Comparison of ENCODE assay signal across 21 cellular contexts in the genomic region with DNA sequence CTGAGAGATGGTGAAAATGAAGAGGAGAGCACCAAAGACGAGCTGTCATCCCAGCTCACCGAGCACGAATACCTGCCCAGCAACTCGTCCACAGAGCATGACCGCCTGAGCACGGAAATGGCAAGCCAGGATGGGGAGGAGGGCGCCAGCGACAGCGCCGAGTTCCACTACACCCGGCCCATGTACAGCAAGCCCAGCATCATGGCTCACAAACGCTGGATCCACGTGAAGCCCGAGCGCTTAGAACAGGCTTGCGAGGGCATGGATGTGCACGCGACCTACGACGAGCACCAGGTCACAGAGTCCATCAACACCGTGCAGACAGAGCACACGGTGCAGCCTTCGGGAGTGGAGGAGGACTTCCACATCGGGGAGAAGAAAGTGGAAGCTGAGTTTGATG. TPM values are rescaled to one million over a fixed set of nuclear protein-coding genes. Genes with fewer than 3 reads are reported as not detected.
A peak's percentile ranks its signal among the peaks of the same experiment; 100 is the strongest.
DNase-seq lines count a peak whose midpoint lies in the region; ATAC-seq and TF ChIP-seq lines count a peak whose summit lies in the region.
"Had no signal": no experiment of that assay in that cellular context is flagged by ENCODE, and none has a peak within 500 bp of the region (broad histone marks: within the 10 kb centered on the region; RNA-seq: fewer than 3 reads in every experiment).

No MANE protein-coding gene starts in this region.

- no peak overlapping the region for H2AFZ ChIP-seq in neuronal stem cell (ENCODE audit: low read length)
- H2AFZ ChIP-seq: GM23248 had no signal

- H4K91ac ChIP-seq in neuronal stem cell (ENCODE audit: low read depth, low read length, poor library complexity) = no peak overlapping the region

- no peaks in the 10 kb centered on the region for H3K79me1 ChIP-seq in neuronal stem cell (ENCODE audit: low read depth, low read length)

- no CpG with 5 or more reads among the region's 24 CpGs for WGBS in neuronal stem cell (ENCODE audit: extremely low coverage in 2 of 2, insufficient read length in 2 of 2, insufficient replicate concordance in 1 of 2), 2 donors

- no peaks in the 10 kb centered on the region for H3K4me1 ChIP-seq in neuronal stem cell (ENCODE audit: control insufficient read depth in 2 of 2, insufficient read depth in 1 of 2, low read depth in 1 of 2, low read length in 2 of 2)
- H3K4me1 ChIP-seq: SJSA1 had no signal

- no peak overlapping the region for H3K18ac ChIP-seq in neuronal stem cell (ENCODE audit: low read length)

- peak overlapping the region in 1 of 2 donors; percentile 48 for H3K4me3 ChIP-seq in neuronal stem cell (ENCODE audit: low read length in 2 of 2)
- H3K4me3 ChIP-seq: GM23248, HAP-1, SJSA1 had no signal

- H3K23ac ChIP-seq in neuronal stem cell (ENCODE audit: low read depth, low read length, poor library complexity) = no peak overlapping the region

- no peak for TF ChIP-seq CTCF in omental fat pad (IDR thresholded peaks at IDR 0.05)

- ATAC-seq in left ventricle myocardium superior (peak; percentile 22), left cardiac atrium (no peak), omental fat pad (ENCODE audit: low FRiP score) (no peak), HG02981 (IDR thresholded peaks at IDR 0.05; ENCODE audit: unreplicated experiment) (no peak)

- DNase-seq in left ventricle myocardium superior = no peak
- DNase-seq in left cardiac atrium = no peak
- no peak for DNase-seq in caudate nucleus (lab: John Stamatoyannopoulos, UW)
- no peak for DNase-seq in neuronal stem cell (ENCODE audit: low spot score)
- no peak for DNase-seq in substantia nigra (lab: John Stamatoyannopoulos, UW)
- no peak for DNase-seq in omental fat pad (ENCODE audit: low spot score)
- no peak for DNase-seq in stimulated activated naive CD4-positive, alpha-beta T cell (lab: John Stamatoyannopoulos, UW)
- DNase-seq: DMS79, GM23248, IMR-90, MV-4-11, NCI-H1105 treated with DMSO at 0.1 percent for 48 hours, NCI-H1694, NCI-H2081 treated with DMSO at 0.1 percent for 48 hours, NCI-H2171 treated with DMSO at 0.1 percent for 48 hours, NCI-H446 treated with DMSO at 0.1 percent for 48 hours, OCI-M1 had no signal

- H4K8ac ChIP-seq in neuronal stem cell (ENCODE audit: low read depth, low read length) = no peak overlapping the region

- H2AK5ac ChIP-seq in neuronal stem cell (ENCODE audit: low read depth, low read length) = no peak overlapping the region

- no peak overlapping the region for H2BK120ac ChIP-seq in neuronal stem cell (ENCODE audit: low read depth, low read length)

- no peaks in the 10 kb centered on the region for H3K27me3 ChIP-seq in neuronal stem cell (ENCODE audit: control insufficient read depth in 3 of 3, insufficient read depth in 3 of 3, low read depth in 1 of 3, low read length in 3 of 3)
- H3K27me3 ChIP-seq: SJSA1 had no signal

- H2BK12ac ChIP-seq in neuronal stem cell (ENCODE audit: low read length) = no peak overlapping the region

- H3K27ac ChIP-seq in caudate nucleus (ENCODE audit: low read depth, low read length) = peak overlapping the region; percentile 89
- H3K27ac ChIP-seq in neuronal stem cell (replicated peaks; ENCODE audit: low read length) = no peak overlapping the region
- H3K27ac ChIP-seq in substantia nigra (ENCODE audit: low read depth, low read length, poor library complexity, severe bottlenecking) = peak overlapping the region; percentile 80
- H3K27ac ChIP-seq: GM23248, KMS-11, SJSA1 had no signal

- H3K36me3 ChIP-seq in neuronal stem cell (replicated peaks in 1 of 2; ENCODE audit: control insufficient read depth in 2 of 2, insufficient read depth in 2 of 2, low read length in 2 of 2) = peaks cover 21 to 59% of the 10 kb centered on the region in 2 donors

- peak overlapping the region; percentile 26 for H3K9ac ChIP-seq in neuronal stem cell (ENCODE audit: low read depth, low read length, poor library complexity)
- H3K9ac ChIP-seq: GM23248, KMS-11 had no signal

- no peaks in the 10 kb centered on the region for H3K9me3 ChIP-seq in neuronal stem cell (replicated peaks in 1 of 2; ENCODE audit: control insufficient read depth in 2 of 2, insufficient read depth in 1 of 2, low read depth in 1 of 2, low read length in 2 of 2)
- H3K9me3 ChIP-seq: HAP-1, SJSA1 had no signal

- no peak overlapping the region for H3K14ac ChIP-seq in neuronal stem cell (ENCODE audit: low read length)

- no peak overlapping the region for H2BK5ac ChIP-seq in neuronal stem cell (ENCODE audit: low read length)

- intact Hi-C loops in left ventricle myocardium superior (cut with micrococcal nuclease) (no loop called here), left cardiac atrium (cut with DNase I) (no loop called here)

- no peak overlapping the region for H2BK15ac ChIP-seq in neuronal stem cell (ENCODE audit: low read length)

- no peak overlapping the region for H3K4me2 ChIP-seq in neuronal stem cell (ENCODE audit: insufficient read depth, low read length, poor library complexity, severe bottlenecking)
- H3K4me2 ChIP-seq: KMS-11 had no signal

- H3K4ac ChIP-seq in neuronal stem cell (ENCODE audit: low read length) = no peak overlapping the region

RNA-seq across cellular contexts. Expression of gene ZBTB34, which starts 27.4 kb away (rescaled TPM):
- total RNA-seq in left ventricle myocardium superior (5.3 TPM), left cardiac atrium (1 to 10 TPM; 5.2 to 5.6 TPM), omental fat pad (10 to 100 TPM in 3 of 4 donors, 1 to 10 TPM in 1; 8.0 to 16.4 (median 13.4) TPM)
- 7.3 TPM for polyA plus RNA-seq in neuronal stem cell (2013, experiment 1 of 2)
- polyA plus RNA-seq in neuronal stem cell (2013, experiment 2 of 2) = 7.4 TPM

RNA-seq across cellular contexts. Expression of gene ZBTB43, which starts 28.2 kb away (rescaled TPM):
- total RNA-seq in left ventricle myocardium superior (36.6 TPM), left cardiac atrium (10 to 100 TPM; 17.5 to 34.0 TPM), omental fat pad (10 to 100 TPM; 11.2 to 28.8 (median 13.7) TPM)
- polyA plus RNA-seq in neuronal stem cell (2013, experiment 1 of 2) = 7.0 TPM
- 7.9 TPM for polyA plus RNA-seq in neuronal stem cell (2013, experiment 2 of 2)
